10 cellular contexts compared by ENCODE assay signal in the genomic region with DNA sequence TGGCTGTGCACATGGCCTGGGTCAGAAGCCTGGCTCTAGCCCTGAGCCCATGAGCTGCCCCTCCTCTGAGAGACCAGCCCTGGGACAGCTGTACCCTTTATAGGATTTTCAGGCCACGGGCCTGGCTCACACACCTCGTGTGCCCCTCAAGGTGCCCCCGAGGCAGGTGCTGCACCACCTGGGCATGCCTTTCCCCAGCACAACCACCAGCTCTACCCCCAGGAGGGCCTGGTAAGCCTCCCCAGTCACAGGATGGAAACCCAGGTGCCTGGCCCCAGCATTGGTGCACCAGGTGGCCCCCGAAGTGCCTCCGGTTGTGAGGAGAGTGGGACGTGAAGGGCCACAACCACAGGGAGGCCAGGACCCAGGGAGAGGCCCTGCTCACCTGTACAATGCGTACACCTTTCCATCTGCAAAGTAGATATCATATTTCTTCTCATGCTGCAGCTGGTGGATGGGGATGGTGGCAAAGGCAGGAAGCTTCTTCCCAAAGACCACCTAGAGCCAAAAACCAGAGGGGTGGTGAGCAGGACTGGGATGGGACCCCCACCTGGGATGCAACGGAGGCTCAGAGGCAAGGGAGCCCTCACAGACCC. TPM values are rescaled to one million over a fixed set of nuclear protein-coding genes. Genes with fewer than 3 reads are reported as not detected.
DNase-seq lines count a peak whose midpoint lies in the region; ATAC-seq, FAIRE-seq and TF ChIP-seq lines count a peak whose summit lies in the region.
"Had no signal": no experiment of that assay in that cellular context is flagged by ENCODE, and none has a peak within 500 bp of the region (broad histone marks: within the 10 kb centered on the region; RNA-seq: fewer than 3 reads in every experiment).

No MANE protein-coding gene starts in this region.

- peak overlapping the region; percentile 19; the same call in 1 of the 3 replicates for H3K4me2 ChIP-seq in A549
- H3K4me2 ChIP-seq in HCT116 (ENCODE audit: low read length) = peak overlapping the region; percentile 8; the same call in 1 of the 2 replicates
- no peak overlapping the region for H3K4me2 ChIP-seq in K562 (ENCODE audit: insufficient read depth, low read length)
- H3K4me2 ChIP-seq in neural progenitor cell = no peak overlapping the region

- TF ChIP-seq CTCF in A549 (IDR thresholded peaks at IDR 0.05) (no peak), HCT116 (IDR thresholded peaks at IDR 0.05 in 2 of 3, conservative IDR thresholded peaks at IDR 0.05 in 1 of 3; ENCODE audit: borderline replicate concordance in 1 of 3, insufficient read depth in 1 of 3, low read depth in 2 of 3, low read length in 2 of 3) (no peak), K562 (IDR thresholded peaks at IDR 0.05 in 2 of 3, conservative IDR thresholded peaks at IDR 0.05 in 1 of 3; ENCODE audit: insufficient read depth in 2 of 3, low read depth in 1 of 3, low read length in 3 of 3) (no peak), neural progenitor cell (IDR thresholded peaks at IDR 0.05) (no peak)

- H3K36me3 Mint-ChIP-seq in neural progenitor cell = peaks cover 2% of the 10 kb centered on the region

- TF ChIP-seq EP300 in A549 (IDR thresholded peaks at IDR 0.05) (no peak), K562 (IDR thresholded peaks at IDR 0.05; ENCODE audit: low read length) (no peak)

- H3K27me3 ChIP-seq in HCT116 (ENCODE audit: insufficient read depth, low read length) = no peaks in the 10 kb centered on the region
- no peaks in the 10 kb centered on the region for H3K27me3 ChIP-seq in K562 (ENCODE audit: control insufficient read depth in 2 of 2, insufficient read depth in 2 of 2, low read length in 2 of 2)
- no peaks in the 10 kb centered on the region for H3K27me3 ChIP-seq in neural progenitor cell
- H3K27me3 ChIP-seq: SJCRH30 had no signal

- H3K4me3 ChIP-seq in A549 (no peak overlapping the region), HCT116 (replicated peaks in 1 of 2; ENCODE audit: low read depth in 1 of 2, low read length in 2 of 2) (no peak overlapping the region), K562 (no peak overlapping the region), neural progenitor cell (no peak overlapping the region)
- H3K4me3 ChIP-seq: SJCRH30 had no signal

- H3K36me3 ChIP-seq in HCT116 (ENCODE audit: control insufficient read depth in 1 of 2, insufficient read depth in 2 of 2, low read length in 2 of 2) (peaks cover 23 to 46% of the 10 kb centered on the region in 2 experiments; a peak in 3 of 4 replicates), K562 (ENCODE audit: control insufficient read depth, insufficient read depth, low read length) (peaks cover 95% of the 10 kb centered on the region; the same call in 2 of the 3 replicates), neural progenitor cell (no peaks in the 10 kb centered on the region)

- H3K4me1 Mint-ChIP-seq in neural progenitor cell = peaks cover 21% of the 10 kb centered on the region

- H3K9me2 ChIP-seq in HCT116 (ENCODE audit: insufficient read depth) = no peaks in the 10 kb centered on the region

- TF ChIP-seq RAD21 in A549 (conservative IDR thresholded peaks at IDR 0.05 in 1 of 2, IDR thresholded peaks at IDR 0.05 in 1 of 2) (no peak), HCT116 (IDR thresholded peaks at IDR 0.05; ENCODE audit: low read depth) (no peak), K562 (CRISPR knock-in tag; conservative IDR thresholded peaks at IDR 0.05 in 1 of 2, IDR thresholded peaks at IDR 0.05 in 1 of 2) (no peak)

- peaks cover 15% of the 10 kb centered on the region for H3K9me1 ChIP-seq in K562 (ENCODE audit: control insufficient read depth, insufficient read depth, low read length)

- H3K79me2 ChIP-seq in HCT116 (ENCODE audit: insufficient read depth, low read length) (peaks cover 70% of the 10 kb centered on the region), K562 (ENCODE audit: control insufficient read depth, insufficient read depth, low read length) (peaks cover 61% of the 10 kb centered on the region), neural progenitor cell (ENCODE audit: low read depth) (peaks cover 41% of the 10 kb centered on the region)

- CTCF ChIA-PET in A549 (lab: Yijun Ruan, JAX) (interaction anchor here (0.5 to 11.3 kb wide), 39 partner anchors 10 to 186 kb away, joined by 3 to 196 read pairs (median 7); a partner anchor contains a TSS), HCT116 (lab: Charles Lee) (interaction anchor here (0.8 to 1.6 kb wide), 10 partner anchors 12 to 141 kb away, joined by 3 to 20 read pairs (median 4); a partner anchor contains a TSS), K562 (lab: Yijun Ruan, JAX; ENCODE audit: low intra/inter-chr PET ratio) (no interaction called here)

- peak overlapping the region; percentile 58 for H3K4me3 Mint-ChIP-seq in neural progenitor cell

- 62% methylated on average over 5 of the region's 8 CpGs for WGBS in A549 (ENCODE audit: missing lambda C conversion rate)
- 55% methylated on average over 8 of the region's 8 CpGs for WGBS in K562 (ENCODE audit: insufficient coverage, low coverage, missing lambda C conversion rate)

- no peak for FAIRE-seq in A549 (lab: Jason Lieb, UNC)
- no peak for FAIRE-seq in K562 (lab: Jason Lieb, UNC)

- TF ChIP-seq POLR2A in A549 (IDR thresholded peaks at IDR 0.05; ENCODE audit: low read length) (no peak), HCT116 (IDR thresholded peaks at IDR 0.05; ENCODE audit: borderline replicate concordance, extremely low read depth, insufficient read depth, insufficient read length) (no peak), K562 (conservative IDR thresholded peaks at IDR 0.05) (no peak)

- H3K9me3 ChIP-seq in A549 (no peaks in the 10 kb centered on the region), HCT116 (ENCODE audit: control insufficient read depth in 1 of 2, insufficient read depth in 1 of 2, low read depth in 1 of 2, low read length in 2 of 2) (no peaks in the 10 kb centered on the region), K562 (replicated peaks; ENCODE audit: control insufficient read depth, insufficient read depth, low read depth, low read length) (no peaks in the 10 kb centered on the region), neural progenitor cell (ENCODE audit: low read depth) (no peaks in the 10 kb centered on the region)
- H3K9me3 ChIP-seq: SJCRH30 had no signal

- no peak for ATAC-seq in A549
- no peak for ATAC-seq in HCT116
- no peak for ATAC-seq in K562
- ATAC-seq in HG03095 (IDR thresholded peaks at IDR 0.05; ENCODE audit: unreplicated experiment) = no peak
- no peak for ATAC-seq in HG02798 (IDR thresholded peaks at IDR 0.05; ENCODE audit: poor library complexity, unreplicated experiment)

- H3K27ac ChIP-seq in A549 (peak overlapping the region in 1 of 2 experiments; percentile 71; a peak in 3 of 6 replicates), HCT116 (ENCODE audit: low read depth, low read length) (peak overlapping the region; percentile 19; the same call in 1 of the 2 replicates), K562 (ENCODE audit: extremely low read depth, low read depth, low read length) (no peak overlapping the region), neural progenitor cell (no peak overlapping the region)

- H3K9ac ChIP-seq in HCT116 (ENCODE audit: low read length) = no peak overlapping the region
- peak overlapping the region; percentile 1 to 38; a peak in 3 of 4 replicates for H3K9ac ChIP-seq in K562 (ENCODE audit: insufficient read depth in 1 of 2, low read depth in 2 of 2, low read length in 2 of 2)
- no peak overlapping the region for H3K9ac ChIP-seq in neural progenitor cell

- H4K20me1 ChIP-seq in HCT116 (ENCODE audit: insufficient read depth) (peaks cover 4% of the 10 kb centered on the region; the same call in 1 of the 2 replicates), K562 (replicated peaks; ENCODE audit: control insufficient read depth, insufficient read depth, low read length) (peaks cover 39% of the 10 kb centered on the region), neural progenitor cell (ENCODE audit: low read depth) (peaks cover 57% of the 10 kb centered on the region)

- H3K9me3 Mint-ChIP-seq in neural progenitor cell = no peaks in the 10 kb centered on the region
- H3K9me3 Mint-ChIP-seq: H9 had no signal

- peaks cover 53% of the 10 kb centered on the region for H3K4me1 ChIP-seq in A549
- H3K4me1 ChIP-seq in HCT116 (ENCODE audit: control insufficient read depth in 1 of 2, insufficient read depth in 2 of 2, low read length in 2 of 2) = peaks cover 20 to 45% of the 10 kb centered on the region in 2 experiments
- H3K4me1 ChIP-seq in K562 (replicated peaks in 1 of 2; ENCODE audit: control insufficient read depth in 2 of 2, insufficient read depth in 2 of 2, low read length in 2 of 2) = peaks cover 19 to 87% of the 10 kb centered on the region in 2 experiments
- H3K4me1 ChIP-seq in neural progenitor cell = peaks cover 10% of the 10 kb centered on the region

- no peak overlapping the region for H3K27ac Mint-ChIP-seq in neural progenitor cell
- H3K27ac Mint-ChIP-seq: H9 had no signal

- H3F3A ChIP-seq in neural progenitor cell (ENCODE audit: low read depth) = peaks cover 16% of the 10 kb centered on the region

- H3K27me3 Mint-ChIP-seq in neural progenitor cell (ENCODE audit: insufficient read depth, low read depth) = no peaks in the 10 kb centered on the region

- intact Hi-C loops in HCT116 (cut with micrococcal nuclease) (loop anchor here (5.0 kb wide), 1 partner anchor 139 kb away; no protein-coding TSS in a partner anchor), K562 (cut with micrococcal nuclease) (no loop called here), posterior vena cava (cut with DNase I) (no loop called here)

- no peak for DNase-seq in A549 (ENCODE audit: low read depth in 1 of 2, low spot score in 1 of 2)
- DNase-seq in HCT116 (ENCODE audit: low read depth, low spot score) = no peak
- no peak for DNase-seq in K562 (ENCODE audit: extremely low read depth in 1 of 4, low spot score in 3 of 4)
- DNase-seq in neural progenitor cell (ENCODE audit: low spot score) = peak; percentile 1
- no peak for DNase-seq in posterior vena cava (ENCODE audit: low spot score)
- DNase-seq in HuH-7.5 (ENCODE audit: low spot score) = no peak

- RAD21 ChIA-PET in HCT116 (lab: Charles Lee; ENCODE audit: low non-redundant PET in 1 of 2, low total read pairs in 2 of 2, uncharacterized antibody in 2 of 2, unreplicated experiment in 2 of 2) = interaction anchor here in 1 of 2 experiments (1.0 kb wide), 1 partner anchor 137 kb away, joined by 7 read pairs; no protein-coding TSS in a partner anchor

- POLR2A ChIA-PET in A549 (lab: Yijun Ruan, JAX) = interaction anchor here (0.5 to 1.7 kb wide), 3 partner anchors 39 to 152 kb away, joined by 7 to 11 read pairs (median 11); a partner anchor contains a TSS
- POLR2A ChIA-PET in HCT116 (lab: Charles Lee) = interaction anchor here (0.8 to 2.6 kb wide), 5 partner anchors 11 to 152 kb away, joined by 3 to 10 read pairs (median 6); a partner anchor contains a TSS
- POLR2A ChIA-PET in K562 (lab: Yijun Ruan, JAX) = interaction anchor here (0.6 to 3.0 kb wide), 11 partner anchors 15 to 502 kb away, joined by 3 to 12 read pairs (median 4); a partner anchor contains a TSS

- in situ Hi-C loops in K562 (cut with MboI) = no loop called here

- H2AFZ ChIP-seq in HCT116 (ENCODE audit: low read depth, low read length, poor library complexity, severe bottlenecking) = no peak overlapping the region
- H2AFZ ChIP-seq in K562 (ENCODE audit: low read depth, low read length) = no peak overlapping the region
- H2AFZ ChIP-seq in neural progenitor cell (replicated peaks) = no peak overlapping the region

- BruUV-seq in HCT116 (replicated peaks; lab: Mats Ljungman, UMichigan) (no TSS peak), K562 (replicated peaks; lab: Mats Ljungman, UMichigan) (no TSS peak)

RNA-seq across cellular contexts. Expression of a gene that starts 6.3 kb away (rescaled TPM):
- 15.3 and 17.7 TPM in 2 replicates for polyA plus RNA-seq in A549 (2011; rRNA removed)
- 52.2 and 62.7 TPM in 2 replicates for polyA plus RNA-seq in A549 (2012; cell fraction: cytosol; rRNA removed)
- 120 and 183 TPM in 2 replicates for polyA plus RNA-seq in A549 (2012; cell fraction: nucleus; rRNA removed)
- polyA plus RNA-seq in A549 (2017; fragmentation: RNase III; extraction: RNeasy Plus Mini Kit Qiagen cat#74134 plus additional on column Dnase treatment) = 32.7 to 35.0 TPM (median 33.8 TPM) in 3 replicates
- polyA minus RNA-seq in A549 (2011; rRNA and poly(A)+ RNA removed) = 12.7 and 17.2 TPM in 2 replicates
- total RNA-seq in HCT116 (2021; ENCODE audit: unreplicated experiment) = 57.4 TPM
- polyA plus RNA-seq in HCT116 (2012) = 32.0 and 33.0 TPM in 2 replicates
- total RNA-seq in K562 (2011; cell fraction: chromatin; rRNA removed; ENCODE audit: low replicate concordance) = 32.9 and 115 TPM in 2 replicates
- total RNA-seq in K562 (2011; cell fraction: nucleolus; rRNA removed) = 90.6 and 99.4 TPM in 2 replicates
- total RNA-seq in K562 (2011; cell fraction: nucleoplasm; rRNA removed) = 37.9 and 42.6 TPM in 2 replicates
- 39.7 and 50.2 TPM in 2 replicates for total RNA-seq in K562 (2014; rRNA removed)
- 9.7 and 11.1 TPM in 2 replicates for total RNA-seq in K562 (2014; rRNA removed; fragmentation: Illumina TruSeq; extraction: Trizol)
- 29.6 and 33.6 TPM in 2 replicates for total RNA-seq in K562 (2015; rRNA removed; fragmentation: Illumina TruSeq; extraction: Trizol)
- total RNA-seq in K562 (2021) = 114 and 115 TPM in 2 replicates
- 17.1 and 28.0 TPM in 2 replicates for polyA plus RNA-seq in K562 (2011; rRNA removed)
- polyA plus RNA-seq in K562 (2011; cell fraction: cytosol; rRNA removed) = 35.0 and 75.6 TPM in 2 replicates
- 103 and 165 TPM in 2 replicates for polyA plus RNA-seq in K562 (2011; cell fraction: nucleus; rRNA removed)
- polyA plus RNA-seq in K562 (2012) = 40.3 and 76.1 TPM in 2 replicates
- polyA plus RNA-seq in K562 (2014; fragmentation: Illumina TruSeq; extraction: Trizol) = 30.3 and 61.9 TPM in 2 replicates
- polyA plus RNA-seq in K562 (2014; fragmentation: Nextera tagmentation; extraction: Ambion mirVana) = under 1 TPM; 0.11 to 0.39 TPM
- polyA plus RNA-seq in K562 (2014; rRNA removed) = 77.4 and 97.5 TPM in 2 replicates
- 6.6 and 10.0 TPM in 2 replicates for polyA minus RNA-seq in K562 (2011; rRNA and poly(A)+ RNA removed)
- 41.5 and 59.8 TPM in 2 replicates for polyA minus RNA-seq in K562 (2011; cell fraction: cytosol; rRNA and poly(A)+ RNA removed)
- polyA minus RNA-seq in K562 (2011; cell fraction: nucleus; rRNA and poly(A)+ RNA removed) = 23.7 and 27.3 TPM in 2 replicates
- total RNA-seq in neural progenitor cell (ENCODE audit: low replicate concordance) = 12.7 and 31.2 TPM in 2 replicates
- total RNA-seq in posterior vena cava = 10 to 100 TPM; 29.4 to 38.7 TPM

RNA-seq across cellular contexts. Expression of a gene that starts 13.6 kb away (rescaled TPM):
- 4.9 and 5.7 TPM in 2 replicates for polyA plus RNA-seq in A549 (2011; rRNA removed)
- polyA plus RNA-seq in A549 (2012; cell fraction: cytosol; rRNA removed) = 6.0 and 8.8 TPM in 2 replicates
- 15.4 and 17.6 TPM in 2 replicates for polyA plus RNA-seq in A549 (2012; cell fraction: nucleus; rRNA removed)
- 4.1 to 5.0 TPM (median 4.4 TPM) in 3 replicates for polyA plus RNA-seq in A549 (2017; fragmentation: RNase III; extraction: RNeasy Plus Mini Kit Qiagen cat#74134 plus additional on column Dnase treatment)
- 6.2 and 6.6 TPM in 2 replicates for polyA minus RNA-seq in A549 (2011; rRNA and poly(A)+ RNA removed)
- total RNA-seq in HCT116 (2021; ENCODE audit: unreplicated experiment) = 11.5 TPM
- 9.1 and 9.9 TPM in 2 replicates for polyA plus RNA-seq in HCT116 (2012)
- 9.9 and 36.5 TPM in 2 replicates for total RNA-seq in K562 (2011; cell fraction: chromatin; rRNA removed; ENCODE audit: low replicate concordance)
- total RNA-seq in K562 (2011; cell fraction: nucleolus; rRNA removed) = 44.1 and 46.0 TPM in 2 replicates
- 27.9 and 32.7 TPM in 2 replicates for total RNA-seq in K562 (2011; cell fraction: nucleoplasm; rRNA removed)
- total RNA-seq in K562 (2014; rRNA removed) = 69.2 and 110 TPM in 2 replicates
- total RNA-seq in K562 (2014; rRNA removed; fragmentation: Illumina TruSeq; extraction: Trizol) = 17.8 and 20.7 TPM in 2 replicates
- total RNA-seq in K562 (2015; rRNA removed; fragmentation: Illumina TruSeq; extraction: Trizol) = 24.4 and 28.6 TPM in 2 replicates
- 61.9 and 68.8 TPM in 2 replicates for total RNA-seq in K562 (2021)
- 36.3 and 38.3 TPM in 2 replicates for polyA plus RNA-seq in K562 (2011; rRNA removed)
- 65.6 and 158 TPM in 2 replicates for polyA plus RNA-seq in K562 (2011; cell fraction: cytosol; rRNA removed)
- 37.4 and 52.6 TPM in 2 replicates for polyA plus RNA-seq in K562 (2011; cell fraction: nucleus; rRNA removed)
- 49.8 and 53.8 TPM in 2 replicates for polyA plus RNA-seq in K562 (2012)
- polyA plus RNA-seq in K562 (2014; fragmentation: Illumina TruSeq; extraction: Trizol) = 41.5 and 44.1 TPM in 2 replicates
- 1 to 10 TPM; 3.7 to 4.4 TPM for polyA plus RNA-seq in K562 (2014; fragmentation: Nextera tagmentation; extraction: Ambion mirVana)
- 47.7 and 69.1 TPM in 2 replicates for polyA plus RNA-seq in K562 (2014; rRNA removed)
- 14.7 and 22.4 TPM in 2 replicates for polyA minus RNA-seq in K562 (2011; rRNA and poly(A)+ RNA removed)
- 42.2 and 50.7 TPM in 2 replicates for polyA minus RNA-seq in K562 (2011; cell fraction: cytosol; rRNA and poly(A)+ RNA removed)
- 16.2 and 16.4 TPM in 2 replicates for polyA minus RNA-seq in K562 (2011; cell fraction: nucleus; rRNA and poly(A)+ RNA removed)
- 4.4 and 8.7 TPM in 2 replicates for total RNA-seq in neural progenitor cell (ENCODE audit: low replicate concordance)
- total RNA-seq in posterior vena cava = under 1 TPM; 0.33 to 0.83 TPM

RNA-seq across cellular contexts. Expression of a gene that starts 16.3 kb away (rescaled TPM):
- 0.13 and 0.26 TPM in 2 replicates for polyA plus RNA-seq in A549 (2011; rRNA removed)
- 0.83 and 1.2 TPM in 2 replicates for polyA plus RNA-seq in A549 (2012; cell fraction: cytosol; rRNA removed)
- polyA plus RNA-seq in A549 (2012; cell fraction: nucleus; rRNA removed) = 7.5 and 11.1 TPM in 2 replicates
- polyA plus RNA-seq in A549 (2017; fragmentation: RNase III; extraction: RNeasy Plus Mini Kit Qiagen cat#74134 plus additional on column Dnase treatment) = 1.0 to 1.6 TPM (median 1.2 TPM) in 3 replicates
- polyA minus RNA-seq in A549 (2011; rRNA and poly(A)+ RNA removed) = not detected in 2 replicates
- total RNA-seq in HCT116 (2021; ENCODE audit: unreplicated experiment) = 226 TPM
- polyA plus RNA-seq in HCT116 (2012) = 110 and 125 TPM in 2 replicates
- 1.9 TPM in 1 of 2 replicates, not detected in the other for total RNA-seq in K562 (2011; cell fraction: chromatin; rRNA removed; ENCODE audit: low replicate concordance)
- total RNA-seq in K562 (2011; cell fraction: nucleolus; rRNA removed) = 7.1 and 10.2 TPM in 2 replicates
- 1.8 and 2.1 TPM in 2 replicates for total RNA-seq in K562 (2011; cell fraction: nucleoplasm; rRNA removed)
- total RNA-seq in K562 (2014; rRNA removed) = 2.6 and 4.2 TPM in 2 replicates
- total RNA-seq in K562 (2014; rRNA removed; fragmentation: Illumina TruSeq; extraction: Trizol) = not detected in 2 replicates
- 0.14 and 0.23 TPM in 2 replicates for total RNA-seq in K562 (2015; rRNA removed; fragmentation: Illumina TruSeq; extraction: Trizol)
- total RNA-seq in K562 (2021) = 3.1 and 4.6 TPM in 2 replicates
- polyA plus RNA-seq in K562 (2011; rRNA removed) = 0.31 and 0.32 TPM in 2 replicates
- 0.90 and 6.1 TPM in 2 replicates for polyA plus RNA-seq in K562 (2011; cell fraction: cytosol; rRNA removed)
- polyA plus RNA-seq in K562 (2011; cell fraction: nucleus; rRNA removed) = 0.66 and 1.5 TPM in 2 replicates
- polyA plus RNA-seq in K562 (2012) = 1.6 and 1.8 TPM in 2 replicates
- polyA plus RNA-seq in K562 (2014; fragmentation: Illumina TruSeq; extraction: Trizol) = not detected in 2 replicates
- polyA plus RNA-seq in K562 (2014; fragmentation: Nextera tagmentation; extraction: Ambion mirVana) = not detected
- 0.85 and 4.0 TPM in 2 replicates for polyA plus RNA-seq in K562 (2014; rRNA removed)
- not detected in 2 replicates for polyA minus RNA-seq in K562 (2011; rRNA and poly(A)+ RNA removed)
- 1.4 and 2.0 TPM in 2 replicates for polyA minus RNA-seq in K562 (2011; cell fraction: cytosol; rRNA and poly(A)+ RNA removed)
- polyA minus RNA-seq in K562 (2011; cell fraction: nucleus; rRNA and poly(A)+ RNA removed) = 0.67 and 1.3 TPM in 2 replicates
- total RNA-seq in neural progenitor cell (ENCODE audit: low replicate concordance) = 0.99 TPM in 1 of 2 replicates, not detected in the other
- not detected for total RNA-seq in posterior vena cava

RNA-seq across cellular contexts. Expression of a gene that starts 19.3 kb away (rescaled TPM):
- polyA plus RNA-seq in A549 (2011; rRNA removed) (11.9 and 12.9 TPM in 2 replicates), A549 (2017; fragmentation: RNase III; extraction: RNeasy Plus Mini Kit Qiagen cat#74134 plus additional on column Dnase treatment) (33.9 to 34.9 TPM (median 34.8 TPM) in 3 replicates), K562 (2011; rRNA removed) (16.5 and 28.7 TPM in 2 replicates), K562 (2014; fragmentation: Illumina TruSeq; extraction: Trizol) (19.8 and 24.3 TPM in 2 replicates), K562 (2014; fragmentation: Nextera tagmentation; extraction: Ambion mirVana) (1 to 10 TPM; 4.3 to 5.1 TPM), K562 (2014; rRNA removed) (45.4 and 46.8 TPM in 2 replicates)
- polyA plus RNA-seq in A549 (2012; cell fraction: cytosol; rRNA removed) = 23.7 and 27.7 TPM in 2 replicates
- polyA plus RNA-seq in A549 (2012; cell fraction: nucleus; rRNA removed) = 26.8 and 30.6 TPM in 2 replicates
- 8.6 and 9.5 TPM in 2 replicates for polyA minus RNA-seq in A549 (2011; rRNA and poly(A)+ RNA removed)
- total RNA-seq in HCT116 (2021; ENCODE audit: unreplicated experiment) (47.3 TPM), K562 (2014; rRNA removed) (46.2 and 67.8 TPM in 2 replicates), K562 (2014; rRNA removed; fragmentation: Illumina TruSeq; extraction: Trizol) (10.1 and 15.6 TPM in 2 replicates), K562 (2015; rRNA removed; fragmentation: Illumina TruSeq; extraction: Trizol) (22.9 and 26.3 TPM in 2 replicates), K562 (2021) (53.7 and 54.7 TPM in 2 replicates), neural progenitor cell (ENCODE audit: low replicate concordance) (35.1 and 35.5 TPM in 2 replicates), posterior vena cava (10 to 100 TPM; 15.1 to 16.2 TPM)
- polyA plus RNA-seq in HCT116 (2012) = 54.3 and 65.9 TPM in 2 replicates
- total RNA-seq in K562 (2011; cell fraction: chromatin; rRNA removed; ENCODE audit: low replicate concordance) = 9.2 and 25.2 TPM in 2 replicates
- 28.7 TPM in 2 replicates for total RNA-seq in K562 (2011; cell fraction: nucleolus; rRNA removed)
- total RNA-seq in K562 (2011; cell fraction: nucleoplasm; rRNA removed) = 18.7 and 18.8 TPM in 2 replicates
- 18.4 and 31.1 TPM in 2 replicates for polyA plus RNA-seq in K562 (2011; cell fraction: cytosol; rRNA removed)
- 30.1 and 38.7 TPM in 2 replicates for polyA plus RNA-seq in K562 (2011; cell fraction: nucleus; rRNA removed)
- polyA plus RNA-seq in K562 (2012) = 34.0 and 53.1 TPM in 2 replicates
- polyA minus RNA-seq in K562 (2011; rRNA and poly(A)+ RNA removed) = 3.4 and 4.4 TPM in 2 replicates
- polyA minus RNA-seq in K562 (2011; cell fraction: cytosol; rRNA and poly(A)+ RNA removed) = 16.9 and 22.0 TPM in 2 replicates
- polyA minus RNA-seq in K562 (2011; cell fraction: nucleus; rRNA and poly(A)+ RNA removed) = 14.0 and 16.9 TPM in 2 replicates

RNA-seq across cellular contexts. Expression of a gene that starts 22.1 kb away (rescaled TPM):
- not detected in 2 replicates for polyA plus RNA-seq in A549 (2011; rRNA removed)
- 0.11 and 0.16 TPM in 2 replicates for polyA plus RNA-seq in A549 (2012; cell fraction: cytosol; rRNA removed)
- 0.71 and 1.2 TPM in 2 replicates for polyA plus RNA-seq in A549 (2012; cell fraction: nucleus; rRNA removed)
- 0.25 to 0.32 TPM (median 0.26 TPM) in 3 replicates for polyA plus RNA-seq in A549 (2017; fragmentation: RNase III; extraction: RNeasy Plus Mini Kit Qiagen cat#74134 plus additional on column Dnase treatment)
- not detected in 2 replicates for polyA minus RNA-seq in A549 (2011; rRNA and poly(A)+ RNA removed)
- 10.0 TPM for total RNA-seq in HCT116 (2021; ENCODE audit: unreplicated experiment)
- 4.4 and 5.3 TPM in 2 replicates for polyA plus RNA-seq in HCT116 (2012)
- 0.67 TPM in 1 of 2 replicates, not detected in the other for total RNA-seq in K562 (2011; cell fraction: chromatin; rRNA removed; ENCODE audit: low replicate concordance)
- total RNA-seq in K562 (2011; cell fraction: nucleolus; rRNA removed) = 0.66 TPM in 1 of 2 replicates, not detected in the other
- total RNA-seq in K562 (2011; cell fraction: nucleoplasm; rRNA removed) = not detected in 2 replicates
- not detected in 2 replicates for total RNA-seq in K562 (2014; rRNA removed)
- not detected in 2 replicates for total RNA-seq in K562 (2014; rRNA removed; fragmentation: Illumina TruSeq; extraction: Trizol)
- not detected in 2 replicates for total RNA-seq in K562 (2015; rRNA removed; fragmentation: Illumina TruSeq; extraction: Trizol)
- not detected in 2 replicates for total RNA-seq in K562 (2021)
- polyA plus RNA-seq in K562 (2011; rRNA removed) = not detected in 2 replicates
- polyA plus RNA-seq in K562 (2011; cell fraction: cytosol; rRNA removed) = not detected in 2 replicates
- polyA plus RNA-seq in K562 (2011; cell fraction: nucleus; rRNA removed) = 0.62 and 0.75 TPM in 2 replicates
- polyA plus RNA-seq in K562 (2012) = not detected in 2 replicates
- polyA plus RNA-seq in K562 (2014; fragmentation: Illumina TruSeq; extraction: Trizol) = not detected in 2 replicates
- not detected for polyA plus RNA-seq in K562 (2014; fragmentation: Nextera tagmentation; extraction: Ambion mirVana)
- not detected in 2 replicates for polyA plus RNA-seq in K562 (2014; rRNA removed)
- polyA minus RNA-seq in K562 (2011; rRNA and poly(A)+ RNA removed) = not detected in 2 replicates
- polyA minus RNA-seq in K562 (2011; cell fraction: cytosol; rRNA and poly(A)+ RNA removed) = not detected in 2 replicates
- polyA minus RNA-seq in K562 (2011; cell fraction: nucleus; rRNA and poly(A)+ RNA removed) = 0.33 TPM in 1 of 2 replicates, not detected in the other
- total RNA-seq in neural progenitor cell (ENCODE audit: low replicate concordance) = not detected in 2 replicates
- total RNA-seq in posterior vena cava = not detected

Comparison
In these comparisons a context has a peak if more than half of its experiments do, and no peak if none do; other contexts are left out.
1. H3K4me2 ChIP-seq: peak in A549 (single experiment) and HCT116 (single experiment); none in K562 (single experiment) and neural progenitor cell (single experiment).
2. H3K9ac ChIP-seq: peak in K562 (2 of 2); none in HCT116 (single experiment) and neural progenitor cell (single experiment).
3. RNA of a gene that starts 16.3 kb away (total RNA-seq): 226 TPM in HCT116 (single experiment); 0.14 to 10.2 TPM in K562, not detected in posterior vena cava and 0.99 TPM in neural progenitor cell; every median in the first group is over 10 times any median in the second.